24 cellular contexts compared by ENCODE assay signal in the genomic region with DNA sequence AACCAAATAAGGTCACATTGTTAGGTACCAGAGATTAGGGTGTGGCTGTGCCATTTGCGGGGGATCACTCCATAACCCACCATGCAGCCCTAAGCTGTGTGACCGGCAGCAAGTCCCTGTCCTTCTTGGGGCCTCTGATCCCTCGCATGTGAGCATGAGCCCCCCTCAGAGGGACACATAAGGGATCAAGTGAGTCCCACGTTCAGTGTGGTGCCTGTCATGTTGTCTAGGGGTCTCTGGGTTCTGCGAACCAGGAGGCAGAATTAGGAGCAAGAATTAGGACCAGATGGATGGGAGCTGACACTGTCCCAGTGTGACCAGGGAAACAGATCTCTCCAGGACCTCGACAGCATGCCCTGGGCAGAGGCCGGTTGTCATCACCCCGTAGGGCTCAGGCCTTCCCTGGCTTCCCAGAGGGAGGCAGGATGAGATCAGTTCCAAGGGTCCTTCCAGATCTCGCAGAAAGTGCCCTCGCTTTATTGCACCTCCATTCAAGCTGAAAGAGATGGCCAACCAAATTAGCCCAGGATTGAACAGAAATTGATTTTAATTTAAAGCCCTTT.
DNase-seq lines count a peak whose midpoint lies in the region; ATAC-seq and TF ChIP-seq lines count a peak whose summit lies in the region.
"Had no signal": no experiment of that assay in that cellular context is flagged by ENCODE, and none has a peak within 500 bp of the region (broad histone marks: within the 10 kb centered on the region; RNA-seq: fewer than 3 reads in every experiment).

No MANE protein-coding gene starts in this region.

- peak overlapping the region; percentile 93 to 96 (median 95) for H3K27ac ChIP-seq in gastrocnemius medialis
- H3K27ac ChIP-seq: PC-9, SK-N-MC had no signal

- TF ChIP-seq POLR2A in gastrocnemius medialis (IDR thresholded peaks at IDR 0.05), result no peak

- H3K36me3 ChIP-seq in gastrocnemius medialis, result no peaks in the 10 kb centered on the region
- H3K36me3 ChIP-seq: HAP-1 had no signal

- H3K9me3 ChIP-seq in gastrocnemius medialis, result no peaks in the 10 kb centered on the region
- H3K9me3 ChIP-seq: HAP-1 had no signal

- POLR2A ChIA-PET in activated CD4-positive, alpha-beta T cell treated with anti-CD3 and anti-CD28 coated beads, Interleukin-2, amount 10 ng/mL, durations not matched to agents 7 days and 5 days (lab: Charles Lee), result no interaction called here

- no peak overlapping the region for H3K27ac Mint-ChIP-seq in activated CD4-positive, alpha-beta T cell treated with anti-CD3 and anti-CD28 coated beads, Interleukin-2, amount 10 ng/mL, durations not matched to agents 24 days and 14 days
- no peak overlapping the region for H3K27ac Mint-ChIP-seq in activated CD4-positive, alpha-beta T cell treated with anti-CD3 and anti-CD28 coated beads, Interleukin-2, amount 10 ng/mL, durations not matched to agents 7 days and 5 days
- H3K27ac Mint-ChIP-seq in brain (peak overlapping the region in 3 of 5 experiments; percentile 34 to 82 (median 38)), mesothelial cell of epicardium (peak overlapping the region; percentile 92)
- H3K27ac Mint-ChIP-seq: CD8-positive, alpha-beta T cell; GM23338 had no signal

- no peaks in the 10 kb centered on the region for H3K36me3 Mint-ChIP-seq in activated CD4-positive, alpha-beta T cell treated with anti-CD3 and anti-CD28 coated beads, Interleukin-2, amount 10 ng/mL, durations not matched to agents 24 days and 14 days (ENCODE audit: low read depth)
- H3K36me3 Mint-ChIP-seq in activated CD4-positive, alpha-beta T cell treated with anti-CD3 and anti-CD28 coated beads, Interleukin-2, amount 10 ng/mL, durations not matched to agents 7 days and 5 days (ENCODE audit: low read depth), result no peaks in the 10 kb centered on the region
- no peaks in the 10 kb centered on the region for H3K36me3 Mint-ChIP-seq in brain
- H3K36me3 Mint-ChIP-seq in mesothelial cell of epicardium, result no peaks in the 10 kb centered on the region
- H3K36me3 Mint-ChIP-seq: CD8-positive, alpha-beta T cell had no signal

- no peaks in the 10 kb centered on the region for H3K9me3 Mint-ChIP-seq in activated CD4-positive, alpha-beta T cell treated with anti-CD3 and anti-CD28 coated beads, Interleukin-2, amount 10 ng/mL, durations not matched to agents 24 days and 14 days
- no peaks in the 10 kb centered on the region for H3K9me3 Mint-ChIP-seq in activated CD4-positive, alpha-beta T cell treated with anti-CD3 and anti-CD28 coated beads, Interleukin-2, amount 10 ng/mL, durations not matched to agents 7 days and 5 days
- peaks cover 0 to 7% (median 4%) of the 10 kb centered on the region in 5 experiments for H3K9me3 Mint-ChIP-seq in brain
- H3K9me3 Mint-ChIP-seq in mesothelial cell of epicardium, result no peaks in the 10 kb centered on the region
- H3K9me3 Mint-ChIP-seq: CD8-positive, alpha-beta T cell had no signal

- H3K4me1 Mint-ChIP-seq in activated CD4-positive, alpha-beta T cell treated with anti-CD3 and anti-CD28 coated beads, Interleukin-2, amount 10 ng/mL, durations not matched to agents 24 days and 14 days, result no peaks in the 10 kb centered on the region
- H3K4me1 Mint-ChIP-seq in activated CD4-positive, alpha-beta T cell treated with anti-CD3 and anti-CD28 coated beads, Interleukin-2, amount 10 ng/mL, durations not matched to agents 7 days and 5 days, result no peaks in the 10 kb centered on the region
- H3K4me1 Mint-ChIP-seq in brain (peaks cover 60% of the 10 kb centered on the region), mesothelial cell of epicardium (peaks cover 75% of the 10 kb centered on the region)

- no peak for ATAC-seq in gastrocnemius medialis
- ATAC-seq: CD8-positive, alpha-beta T cell; GM23338 had no signal

- peaks cover 49 to 58% of the 10 kb centered on the region in 2 donors for H3K4me1 ChIP-seq in gastrocnemius medialis
- H3K4me1 ChIP-seq: HAP-1 had no signal

- CTCF ChIA-PET in activated CD4-positive, alpha-beta T cell treated with anti-CD3 and anti-CD28 coated beads, Interleukin-2, amount 10 ng/mL, durations not matched to agents 7 days and 5 days (lab: Charles Lee), result interaction anchor here (0.6 kb wide), 1 partner anchor 359 kb away, joined by 4 read pairs; no protein-coding TSS in a partner anchor

- H3K4me3 ChIP-seq in gastrocnemius medialis, result no peak overlapping the region
- H3K4me3 ChIP-seq: GM23338, HAP-1, PC-9, SK-N-MC had no signal

- intact Hi-C loops in activated CD4-positive, alpha-beta T cell treated with anti-CD3 and anti-CD28 coated beads, Interleukin-2, amount 10 ng/mL, durations not matched to agents 24 days and 14 days (cut with micrococcal nuclease), result no loop called here
- intact Hi-C loops in gastrocnemius medialis (cut with DNase I; ENCODE audit: low total_unique reads), result loop anchor here (5.0 to 10.0 kb wide), 4 partner anchors 309 to 1104 kb away; partner anchors contain the start of genes DUSP28, FARP2, HDLBP and SEPTIN2

- H3K27me3 Mint-ChIP-seq in activated CD4-positive, alpha-beta T cell treated with anti-CD3 and anti-CD28 coated beads, Interleukin-2, amount 10 ng/mL, durations not matched to agents 24 days and 14 days, result no peaks in the 10 kb centered on the region
- no peaks in the 10 kb centered on the region for H3K27me3 Mint-ChIP-seq in activated CD4-positive, alpha-beta T cell treated with anti-CD3 and anti-CD28 coated beads, Interleukin-2, amount 10 ng/mL, durations not matched to agents 7 days and 5 days
- H3K27me3 Mint-ChIP-seq in brain (peaks cover 3% of the 10 kb centered on the region), mesothelial cell of epicardium (ENCODE audit: low read depth) (no peaks in the 10 kb centered on the region)

- H3K27me3 ChIP-seq in gastrocnemius medialis, result no peaks in the 10 kb centered on the region

- no peak for TF ChIP-seq CTCF in brain (conservative IDR thresholded peaks at IDR 0.05)
- TF ChIP-seq CTCF in mesothelial cell of epicardium (IDR thresholded peaks at IDR 0.05; ENCODE audit: unreplicated experiment), result no peak
- TF ChIP-seq CTCF in gastrocnemius medialis (IDR thresholded peaks at IDR 0.05 in 4 of 5, conservative IDR thresholded peaks at IDR 0.05 in 1 of 5), result no peak

- peak; percentile 44 for DNase-seq in activated CD4-positive, alpha-beta T cell treated with anti-CD3 and anti-CD28 coated beads, Interleukin-2, amount 10 ng/mL, durations not matched to agents 24 days and 14 days
- DNase-seq in activated CD4-positive, alpha-beta T cell treated with anti-CD3 and anti-CD28 coated beads, Interleukin-2, amount 10 ng/mL, durations not matched to agents 7 days and 5 days, result no peak
- no peak for DNase-seq in mesothelial cell of epicardium (ENCODE audit: low spot score in 2 of 2, unreplicated experiment in 2 of 2)
- no peak for DNase-seq in gastrocnemius medialis
- DNase-seq in NCI-H524 (lab: John Stamatoyannopoulos, UW), result no peak
- DNase-seq in HPDE6-E6E7 (ENCODE audit: extremely low spot score), result no peak
- DNase-seq in NCI-H2171 (lab: John Stamatoyannopoulos, UW), result no peak
- DNase-seq: 8988T, AML-193, C1 segment of cervical spinal cord, Calu3, DMS153, KG1, NCI-H1092 treated with DMSO at 0.1 percent for 48 hours, NCI-H1694, NCI-H2081, RPMI8226, SHP77 treated with DMSO at 0.1 percent for 48 hours had no signal

- no peak overlapping the region for H3K4me3 Mint-ChIP-seq in activated CD4-positive, alpha-beta T cell treated with anti-CD3 and anti-CD28 coated beads, Interleukin-2, amount 10 ng/mL, durations not matched to agents 24 days and 14 days
- no peak overlapping the region for H3K4me3 Mint-ChIP-seq in activated CD4-positive, alpha-beta T cell treated with anti-CD3 and anti-CD28 coated beads, Interleukin-2, amount 10 ng/mL, durations not matched to agents 7 days and 5 days
- H3K4me3 Mint-ChIP-seq in brain, result no peak overlapping the region
- H3K4me3 Mint-ChIP-seq in mesothelial cell of epicardium, result no peak overlapping the region
- H3K4me3 Mint-ChIP-seq: CD8-positive, alpha-beta T cell; GM23338 had no signal

- in situ Hi-C loops in gastrocnemius medialis (cut with MboI; ENCODE audit: low sequenced_read_pairs in 4 of 4), result no loop called here

Comparison
In these comparisons a context has a peak if more than half of its experiments do, and no peak if none do; other contexts are left out.
1. H3K27ac Mint-ChIP-seq: peak in brain (3 of 5) and mesothelial cell of epicardium (single experiment); none in activated CD4-positive, alpha-beta T cell treated with anti-CD3 and anti-CD28 coated beads, Interleukin-2, amount 10 ng/mL, durations not matched to agents 24 days and 14 days (single experiment) and activated CD4-positive, alpha-beta T cell treated with anti-CD3 and anti-CD28 coated beads, Interleukin-2, amount 10 ng/mL, durations not matched to agents 7 days and 5 days (single experiment).